In the genomic region with DNA sequence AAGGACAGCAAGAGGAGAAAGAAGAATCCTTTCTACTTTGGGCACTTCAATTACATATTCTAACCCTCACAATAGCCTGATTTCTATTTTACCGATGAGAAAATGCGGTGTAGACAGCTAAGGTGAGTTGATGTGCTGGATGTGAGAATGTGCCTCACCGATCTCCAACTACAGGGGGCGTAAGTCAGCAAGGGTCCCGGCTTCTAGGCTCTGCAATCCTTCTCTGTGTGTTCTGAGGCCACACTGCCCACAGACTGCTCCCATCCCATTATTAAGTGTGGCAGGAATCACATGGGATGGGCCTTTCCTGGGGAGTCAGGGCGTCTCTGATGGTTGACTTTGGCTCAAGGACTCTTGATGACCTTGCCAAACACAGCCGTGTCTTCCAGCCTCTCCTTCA, we compare ENCODE assay signal across 13 cellular contexts. TPM values are rescaled to one million over a fixed set of nuclear protein-coding genes. Genes with fewer than 3 reads are reported as not detected.
DNase-seq lines count a peak whose midpoint lies in the region; FAIRE-seq and TF ChIP-seq lines count a peak whose summit lies in the region.
"Had no signal": no experiment of that assay in that cellular context is flagged by ENCODE, and none has a peak within 500 bp of the region (broad histone marks: within the 10 kb centered on the region; RNA-seq: fewer than 3 reads in every experiment).

No MANE protein-coding gene starts in this region.

- no peaks in the 10 kb centered on the region for H3K23me2 ChIP-seq in H1 (ENCODE audit: low read depth, low read length)

- WGBS in H1 (ENCODE audit: extremely low coverage in 1 of 2, insufficient coverage in 1 of 2, insufficient read length in 1 of 2, insufficient replicate concordance in 2 of 2, low coverage in 1 of 2, low lambda C conversion rate in 2 of 2, missing lambda C conversion rate in 1 of 2), 2 experiments = 59% methylated on average over 7 of the region's 7 CpGs; no CpG with 5 or more reads in 1 of the 2 experiments

- H3K9me3 Mint-ChIP-seq in activated naive CD4-positive, alpha-beta T cell treated with anti-CD3 and anti-CD28 coated beads, Interleukin-2, amount 10 ng/mL, durations not matched to agents 7 days and 5 days = no peaks in the 10 kb centered on the region

- no peak overlapping the region for H3K14ac ChIP-seq in H1 (ENCODE audit: insufficient read length)

- no peak for TF ChIP-seq EP300 in H1 (IDR thresholded peaks at IDR 0.05; ENCODE audit: borderline replicate concordance in 1 of 2, low read depth in 2 of 2, low read length in 2 of 2)

- H3K23ac ChIP-seq in H1 (ENCODE audit: insufficient read length) = no peak overlapping the region

- no peak overlapping the region for H3K56ac ChIP-seq in H1 (replicated peaks; ENCODE audit: insufficient read length, low read depth, low read length)

- no peak overlapping the region for H2BK12ac ChIP-seq in H1 (ENCODE audit: low read depth, low read length)

- no peak overlapping the region for H3K4me3 Mint-ChIP-seq in activated naive CD4-positive, alpha-beta T cell treated with anti-CD3 and anti-CD28 coated beads, Interleukin-2, amount 10 ng/mL, durations not matched to agents 7 days and 5 days
- H3K4me3 Mint-ChIP-seq: B cell, T-helper 17 cell had no signal

- no peaks in the 10 kb centered on the region for H3K9me2 ChIP-seq in Loucy (replicated peaks; ENCODE audit: low read depth, low read length)

- peak; percentile 56 for DNase-seq in activated CD8-positive, alpha-beta memory T cell treated with anti-CD3 and anti-CD28 coated beads, Interleukin-2, amount 50 U/mL, for 48 hours
- no peak for DNase-seq in activated CD8-positive, alpha-beta memory T cell treated with anti-CD3 and anti-CD28 coated beads, Interleukin-2, amount 50 U/mL, for 4 hours
- DNase-seq in H1 (ENCODE audit: low read depth in 1 of 2, low spot score in 2 of 2) = peak; percentile 21 to 89
- no peak for DNase-seq in retinal pigment epithelial cell (ENCODE audit: low read depth)
- DNase-seq in activated naive CD4-positive, alpha-beta T cell treated with anti-CD3 and anti-CD28 coated beads, Interleukin-2, amount 10 ng/mL, durations not matched to agents 7 days and 5 days = no peak
- DNase-seq in NCI-H1930 (lab: John Stamatoyannopoulos, UW) = no peak
- no peak for DNase-seq in coronary artery (ENCODE audit: low spot score)
- DNase-seq: body of pancreas; left ventricle myocardium superior; stimulated activated CD4-positive, alpha-beta T cell treated with anti-CD3 and anti-CD28 coated beads, Interleukin-4, amount 100 ng/mL, for 24 hours; T-helper 17 cell had no signal

- TF ChIP-seq POLR2A in H1 (IDR thresholded peaks at IDR 0.05; ENCODE audit: control extremely low read depth in 1 of 2, low read depth in 2 of 2, low read length in 2 of 2) = no peak

- H3K79me1 ChIP-seq in H1 (ENCODE audit: low read depth, low read length) = no peaks in the 10 kb centered on the region

- no peak overlapping the region for H3K9ac ChIP-seq in Loucy (ENCODE audit: low read depth, low read length, poor library complexity, severe bottlenecking)
- no peak overlapping the region for H3K9ac ChIP-seq in H1 (replicated peaks in 1 of 4; ENCODE audit: extremely low read depth in 1 of 4, low read depth in 3 of 4, low read length in 3 of 4)

- H3K27ac ChIP-seq in H1 (ENCODE audit: low read depth, low read length) (no peak overlapping the region), coronary artery (no peak overlapping the region)
- H3K27ac ChIP-seq: body of pancreas had no signal

- no peak overlapping the region for H3K4ac ChIP-seq in H1 (replicated peaks; ENCODE audit: insufficient read length, low read depth, low read length)

- TF ChIP-seq CTCF in Loucy (conservative IDR thresholded peaks at IDR 0.05; ENCODE audit: low read length) (peak; percentile 68), H1 (IDR thresholded peaks at IDR 0.05; ENCODE audit: control extremely low read depth in 1 of 3, insufficient read depth in 1 of 3, low read depth in 1 of 3, low read length in 3 of 3) (peak; percentile 62 to 93 (median 88)), retinal pigment epithelial cell (conservative IDR thresholded peaks at IDR 0.05; ENCODE audit: low read depth, low read length) (peak; percentile 31), coronary artery (IDR thresholded peaks at IDR 0.05) (no peak)

- H3K4me3 ChIP-seq in Loucy (ENCODE audit: low read length, poor library complexity, severe bottlenecking) (no peak overlapping the region), H1 (ENCODE audit: extremely low read depth in 1 of 4, insufficient read depth in 2 of 4, low read depth in 3 of 4, low read length in 4 of 4) (no peak overlapping the region), retinal pigment epithelial cell (ENCODE audit: low read length) (no peak overlapping the region), coronary artery (no peak overlapping the region)
- H3K4me3 ChIP-seq: body of pancreas had no signal

- no peak overlapping the region for H2BK20ac ChIP-seq in H1 (ENCODE audit: low read length)

- peaks cover 16% of the 10 kb centered on the region for H3K36me3 Mint-ChIP-seq in activated naive CD4-positive, alpha-beta T cell treated with anti-CD3 and anti-CD28 coated beads, Interleukin-2, amount 10 ng/mL, durations not matched to agents 7 days and 5 days

- H2AK5ac ChIP-seq in H1 (ENCODE audit: low read depth, low read length) = no peak overlapping the region

- no peak overlapping the region for H3K27ac Mint-ChIP-seq in activated naive CD4-positive, alpha-beta T cell treated with anti-CD3 and anti-CD28 coated beads, Interleukin-2, amount 10 ng/mL, durations not matched to agents 7 days and 5 days
- H3K27ac Mint-ChIP-seq: B cell, T-helper 17 cell had no signal

- FAIRE-seq in H1 (lab: Jason Lieb, UNC) = no peak

- no peaks in the 10 kb centered on the region for H4K20me1 ChIP-seq in Loucy (ENCODE audit: insufficient read depth, low read length, poor library complexity, severe bottlenecking)
- no peaks in the 10 kb centered on the region for H4K20me1 ChIP-seq in H1 (replicated peaks in 1 of 2; ENCODE audit: control insufficient read depth in 1 of 2, insufficient read depth in 2 of 2, low read length in 2 of 2)

- no peak overlapping the region for H4K91ac ChIP-seq in H1 (replicated peaks; ENCODE audit: insufficient read length, low read length)

- no peaks in the 10 kb centered on the region for H3K27me3 Mint-ChIP-seq in activated naive CD4-positive, alpha-beta T cell treated with anti-CD3 and anti-CD28 coated beads, Interleukin-2, amount 10 ng/mL, durations not matched to agents 7 days and 5 days
- H3K27me3 Mint-ChIP-seq: B cell had no signal

- H3K9me3 ChIP-seq in Loucy (ENCODE audit: insufficient read depth, low read depth, low read length) (no peaks in the 10 kb centered on the region), H1 (ENCODE audit: insufficient read depth in 2 of 2, low read depth in 1 of 2, low read length in 1 of 2) (no peaks in the 10 kb centered on the region)
- H3K9me3 ChIP-seq: body of pancreas had no signal

- H3K4me1 Mint-ChIP-seq in activated naive CD4-positive, alpha-beta T cell treated with anti-CD3 and anti-CD28 coated beads, Interleukin-2, amount 10 ng/mL, durations not matched to agents 7 days and 5 days = peaks cover 4% of the 10 kb centered on the region
- H3K4me1 Mint-ChIP-seq: B cell had no signal

- peak; percentile 65 to 66 for TF ChIP-seq RAD21 in H1 (IDR thresholded peaks at IDR 0.05 in 1 of 2, conservative IDR thresholded peaks at IDR 0.05 in 1 of 2; ENCODE audit: low read depth in 2 of 2, low read length in 2 of 2)

- POLR2A ChIA-PET in H1 (lab: Charles Lee; ENCODE audit: partially characterized antibody) = interaction anchor here (1.1 to 1.5 kb wide), 3 partner anchors 18 to 27 kb away, joined by 3 to 7 read pairs (median 5); no protein-coding TSS in a partner anchor

- no peaks in the 10 kb centered on the region for H3K4me1 ChIP-seq in Loucy (ENCODE audit: insufficient read depth, low read length, poor library complexity, severe bottlenecking)
- no peaks in the 10 kb centered on the region for H3K4me1 ChIP-seq in H1 (replicated peaks in 1 of 4; ENCODE audit: control insufficient read depth in 3 of 4, insufficient read depth in 4 of 4, low read length in 3 of 4)
- H3K4me1 ChIP-seq: body of pancreas had no signal

- no peak overlapping the region for H2BK120ac ChIP-seq in H1 (replicated peaks; ENCODE audit: low read depth, low read length)

- H2AFZ ChIP-seq in Loucy (ENCODE audit: low read length) (no peak overlapping the region), H1 (ENCODE audit: low read length) (peak overlapping the region; percentile 25; the same call in 1 of the 2 replicates)

- H2BK15ac ChIP-seq in H1 (ENCODE audit: low read length) = no peak overlapping the region

- no peaks in the 10 kb centered on the region for H3K79me2 ChIP-seq in Loucy (ENCODE audit: insufficient read depth, low read length)
- H3K79me2 ChIP-seq in H1 (ENCODE audit: control insufficient read depth in 1 of 2, insufficient read depth in 2 of 2, low read length in 2 of 2) = no peaks in the 10 kb centered on the region

- no peak overlapping the region for H4K5ac ChIP-seq in H1 (ENCODE audit: insufficient read length, low read depth, low read length)

- H2BK5ac ChIP-seq in H1 (ENCODE audit: low read depth, low read length) = no peak overlapping the region

- H3K36me3 ChIP-seq in Loucy (ENCODE audit: insufficient read depth, low read length) = no peaks in the 10 kb centered on the region
- no peaks in the 10 kb centered on the region; a peak in 1 of 8 replicates for H3K36me3 ChIP-seq in H1 (ENCODE audit: control insufficient read depth in 2 of 4, insufficient read depth in 4 of 4, low read length in 3 of 4)

- H3K4me2 ChIP-seq in Loucy (ENCODE audit: low read depth, low read length, poor library complexity, severe bottlenecking) (no peak overlapping the region), H1 (ENCODE audit: insufficient read depth in 1 of 2, low read depth in 2 of 2, low read length in 2 of 2) (no peak overlapping the region)

- H3K27me3 ChIP-seq in Loucy (ENCODE audit: insufficient read depth, low read length, poor library complexity, severe bottlenecking) = no peaks in the 10 kb centered on the region
- no peaks in the 10 kb centered on the region for H3K27me3 ChIP-seq in H1 (replicated peaks in 1 of 4; ENCODE audit: control insufficient read depth in 3 of 4, extremely low read depth in 1 of 4, insufficient read depth in 3 of 4, low read length in 3 of 4)
- H3K27me3 ChIP-seq: body of pancreas had no signal

- CTCF ChIA-PET in H1 (lab: Charles Lee; ENCODE audit: partially characterized antibody) = interaction anchor here (0.6 to 2.8 kb wide), 21 partner anchors 10 to 1585 kb away, joined by 3 to 20 read pairs (median 4); no protein-coding TSS in a partner anchor
- CTCF ChIA-PET in activated naive CD4-positive, alpha-beta T cell treated with anti-CD3 and anti-CD28 coated beads, Interleukin-2, amount 10 ng/mL, durations not matched to agents 7 days and 5 days (lab: Charles Lee) = interaction anchor here (1.4 kb wide), 1 partner anchor 21 kb away, joined by 3 read pairs; no protein-coding TSS in a partner anchor

- no peak overlapping the region for H3K18ac ChIP-seq in H1 (ENCODE audit: extremely low read depth, low read length)

- no peak overlapping the region for H4K8ac ChIP-seq in H1 (ENCODE audit: extremely low read depth, insufficient read depth, low read length)

- H3F3A ChIP-seq in Loucy (ENCODE audit: low read depth) = no peaks in the 10 kb centered on the region

RNA-seq across cellular contexts. Expression of a gene that starts 23.6 kb away (rescaled TPM):
- total RNA-seq in H1 (2021; fragmentation: NEBNext Ultra II Directional; extraction: Animal tissue kit (Norgen Biotek cat#: 25700)) = 1,393 and 1,439 TPM in 2 replicates
- 377 and 695 TPM in 2 replicates for polyA plus RNA-seq in H1 (2011; rRNA removed)
- 851 TPM for polyA plus RNA-seq in H1 (2011; cell fraction: cytosol; rRNA removed)
- polyA plus RNA-seq in H1 (2011; cell fraction: nucleus; rRNA removed) = 253 TPM
- polyA plus RNA-seq in H1 (2012, experiment 1 of 2) = 2,271 to 3,969 TPM (median 2,398 TPM) in 4 replicates
- 6,337 TPM for polyA plus RNA-seq in H1 (2012, experiment 2 of 2)
- 3,875 TPM for polyA plus RNA-seq in H1 (2013, experiment 1 of 2)
- polyA plus RNA-seq in H1 (2013, experiment 2 of 2) = 3,762 TPM
- 145 and 208 TPM in 2 replicates for polyA minus RNA-seq in H1 (2011; rRNA and poly(A)+ RNA removed)
- 204 TPM for polyA minus RNA-seq in H1 (2011; cell fraction: cytosol; rRNA and poly(A)+ RNA removed)
- polyA minus RNA-seq in H1 (2011; cell fraction: nucleus; rRNA and poly(A)+ RNA removed) = 176 TPM

RNA-seq across cellular contexts. Expression of a gene that starts 33.6 kb away (rescaled TPM):
- total RNA-seq in H1 (2021; fragmentation: NEBNext Ultra II Directional; extraction: Animal tissue kit (Norgen Biotek cat#: 25700)) = 4.7 and 5.0 TPM in 2 replicates
- 3.0 and 3.9 TPM in 2 replicates for polyA plus RNA-seq in H1 (2011; rRNA removed)
- 3.7 TPM for polyA plus RNA-seq in H1 (2011; cell fraction: cytosol; rRNA removed)
- polyA plus RNA-seq in H1 (2011; cell fraction: nucleus; rRNA removed) = 5.5 TPM
- polyA plus RNA-seq in H1 (2012, experiment 1 of 2) = 2.5 to 4.5 TPM (median 2.7 TPM) in 4 replicates
- 0.14 TPM for polyA plus RNA-seq in H1 (2012, experiment 2 of 2)
- 4.5 TPM for polyA plus RNA-seq in H1 (2013, experiment 1 of 2)
- polyA plus RNA-seq in H1 (2013, experiment 2 of 2) = 4.3 TPM
- polyA minus RNA-seq in H1 (2011; rRNA and poly(A)+ RNA removed) = 4.9 and 8.3 TPM in 2 replicates
- 3.2 TPM for polyA minus RNA-seq in H1 (2011; cell fraction: cytosol; rRNA and poly(A)+ RNA removed)
- polyA minus RNA-seq in H1 (2011; cell fraction: nucleus; rRNA and poly(A)+ RNA removed) = 11.7 TPM

Comparison
In these comparisons a context has a peak if more than half of its experiments do, and no peak if none do; other contexts are left out.
1. DNase-seq: peak in activated CD8-positive, alpha-beta memory T cell treated with anti-CD3 and anti-CD28 coated beads, Interleukin-2, amount 50 U/mL, for 48 hours (single experiment) and H1 (2 of 2); none in activated CD8-positive, alpha-beta memory T cell treated with anti-CD3 and anti-CD28 coated beads, Interleukin-2, amount 50 U/mL, for 4 hours (single experiment), retinal pigment epithelial cell (single experiment), activated naive CD4-positive, alpha-beta T cell treated with anti-CD3 and anti-CD28 coated beads, Interleukin-2, amount 10 ng/mL, durations not matched to agents 7 days and 5 days (single experiment), NCI-H1930 (0 of 2) and coronary artery (single experiment).